In genomic region chr17:76495663-76496400, GRCh38 we compare ENCODE assay signal across 1 cellular context.
TF ChIP-seq lines count a peak whose summit lies in the region.

No MANE protein-coding gene starts in this region.

TF ChIP-seq in HepG2, 621 proteins besides CTCF, POLR2A, EP300 and RAD21:
- TF ChIP-seq ZNF75D (CRISPR knock-in tag; IDR thresholded peaks at IDR 0.05; ENCODE audit: borderline replicate concordance) (0 out of 2 replicates have a peak, but pooled peaks have one; percentile 31), ZNF576 (CRISPR knock-in tag; IDR thresholded peaks at IDR 0.05) (no peak), ZNF747 (CRISPR knock-in tag; IDR thresholded peaks at IDR 0.05; ENCODE audit: borderline replicate concordance) (no peak), PHF8 (CRISPR knock-in tag; IDR thresholded peaks at IDR 0.05) (no peak), SAFB2 (CRISPR knock-in tag; IDR thresholded peaks at IDR 0.05; ENCODE audit: borderline replicate concordance, low read depth) (no peak), RBM22 (optimal IDR thresholded peaks at IDR 0.05; ENCODE audit: low read length) (peak; percentile 13), ZNF354B (CRISPR knock-in tag; IDR thresholded peaks at IDR 0.05) (0 out of 2 replicates have a peak, but pooled peaks have one; percentile 32), MYNN (CRISPR knock-in tag; IDR thresholded peaks at IDR 0.05; ENCODE audit: low read depth) (no peak), AGO2 (optimal IDR thresholded peaks at IDR 0.05; ENCODE audit: low read depth, low read length) (peak; percentile 59), ATF1 (CRISPR knock-in tag; IDR thresholded peaks at IDR 0.05) (no peak)
- TF ChIP-seq, protein P1, sequence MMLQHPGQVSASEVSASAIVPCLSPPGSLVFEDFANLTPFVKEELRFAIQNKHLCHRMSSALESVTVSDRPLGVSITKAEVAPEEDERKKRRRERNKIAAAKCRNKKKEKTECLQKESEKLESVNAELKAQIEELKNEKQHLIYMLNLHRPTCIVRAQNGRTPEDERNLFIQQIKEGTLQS (CRISPR knock-in tag; IDR thresholded peaks at IDR 0.05) = no peak
- TF ChIP-seq, protein P2, sequence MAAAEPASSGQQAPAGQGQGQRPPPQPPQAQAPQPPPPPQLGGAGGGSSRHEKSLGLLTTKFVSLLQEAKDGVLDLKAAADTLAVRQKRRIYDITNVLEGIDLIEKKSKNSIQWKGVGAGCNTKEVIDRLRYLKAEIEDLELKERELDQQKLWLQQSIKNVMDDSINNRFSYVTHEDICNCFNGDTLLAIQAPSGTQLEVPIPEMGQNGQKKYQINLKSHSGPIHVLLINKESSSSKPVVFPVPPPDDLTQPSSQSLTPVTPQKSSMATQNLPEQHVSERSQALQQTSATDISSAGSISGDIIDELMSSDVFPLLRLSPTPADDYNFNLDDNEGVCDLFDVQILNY (CRISPR knock-in tag; conservative IDR thresholded peaks at IDR 0.05) = no peak
- TF ChIP-seq, protein P3, sequence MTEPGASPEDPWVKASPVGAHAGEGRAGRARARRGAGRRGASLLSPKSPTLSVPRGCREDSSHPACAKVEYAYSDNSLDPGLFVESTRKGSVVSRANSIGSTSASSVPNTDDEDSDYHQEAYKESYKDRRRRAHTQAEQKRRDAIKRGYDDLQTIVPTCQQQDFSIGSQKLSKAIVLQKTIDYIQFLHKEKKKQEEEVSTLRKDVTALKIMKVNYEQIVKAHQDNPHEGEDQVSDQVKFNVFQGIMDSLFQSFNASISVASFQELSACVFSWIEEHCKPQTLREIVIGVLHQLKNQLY (CRISPR knock-in tag; IDR thresholded peaks at IDR 0.05) = no peak
